ENCODE assay signal across 8 cellular contexts in the genomic region with DNA sequence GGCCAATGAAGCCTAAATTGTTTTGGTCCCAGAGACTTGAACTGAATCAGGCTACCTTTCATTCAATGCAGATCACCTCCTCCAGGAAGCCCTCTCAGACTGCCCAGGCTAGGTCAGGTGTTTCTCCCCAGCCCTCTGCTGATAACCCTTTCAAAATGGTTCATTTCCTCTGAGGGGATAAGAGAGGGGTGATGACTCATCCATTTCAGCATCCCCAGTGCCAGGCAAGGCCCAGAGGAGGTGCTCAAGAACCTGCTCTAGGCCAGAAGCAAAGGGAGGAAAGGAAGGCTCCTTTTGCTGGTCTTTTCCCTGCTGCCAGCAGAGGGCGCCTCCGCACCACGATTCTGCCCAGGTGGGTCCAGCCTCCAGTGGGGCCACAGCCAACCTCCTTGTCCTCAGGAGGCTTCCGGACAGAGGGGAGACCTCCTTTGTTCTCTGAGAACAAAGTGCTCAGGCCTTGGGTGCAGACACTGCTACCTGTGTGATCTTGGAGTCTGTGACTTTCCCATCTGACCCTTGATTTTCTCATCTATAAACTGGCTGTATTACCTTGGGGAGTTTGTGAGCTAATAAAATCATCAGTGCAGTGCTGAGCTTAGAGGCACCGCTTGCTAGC. TPM values are rescaled to one million over a fixed set of nuclear protein-coding genes. Genes with fewer than 3 reads are reported as not detected.
A peak's percentile ranks its signal among the peaks of the same experiment; 100 is the strongest.
DNase-seq lines count a peak whose midpoint lies in the region; ATAC-seq lines count a peak whose summit lies in the region.

No MANE protein-coding gene starts in this region.

- no peak overlapping the region for H3K18ac ChIP-seq in mesenchymal stem cell (ENCODE audit: low read depth in 1 of 2, low read length in 2 of 2)

- no peak overlapping the region for H2BK12ac ChIP-seq in mesenchymal stem cell (ENCODE audit: low read length in 2 of 2)

- DNase-seq in AG08395 (ENCODE audit: low spot score) = peak; percentile 83
- peak; percentile 78 for DNase-seq in GM19240 (ENCODE audit: insufficient read length, low spot score)
- peak; percentile 78 for DNase-seq in NCI-H510A treated with DMSO at 0.1 percent for 48 hours (lab: John Stamatoyannopoulos, UW)
- peak; percentile 68 to 76 for DNase-seq in activated CD4-positive, alpha-beta T cell treated with anti-CD3 and anti-CD28 coated beads, Interleukin-2, amount 50 U/mL, for 48 hours
- peak; percentile 34 for DNase-seq in effector CD8-positive, alpha-beta T cell (lab: John Stamatoyannopoulos, UW)
- DNase-seq in mesenchymal stem cell = peak; percentile 68
- DNase-seq in stimulated activated CD8-positive, alpha-beta memory T cell treated with anti-CD3 and anti-CD28 coated beads, Interleukin-2, amount 100 ng/mL, for 48 hours (ENCODE audit: low read depth in 2 of 2) = peak; percentile 55 to 63

- 19% methylated on average over 5 of the region's 5 CpGs for WGBS in mesenchymal stem cell

- H3K14ac ChIP-seq in mesenchymal stem cell (ENCODE audit: low read length in 2 of 2) = no peak overlapping the region

- no peak overlapping the region for H2BK15ac ChIP-seq in mesenchymal stem cell (ENCODE audit: low read depth, poor library complexity, severe bottlenecking)

- H3K4me1 ChIP-seq in mesenchymal stem cell (ENCODE audit: control insufficient read depth, insufficient read depth, low read depth, low read length) = no peaks in the 10 kb centered on the region

- no peak overlapping the region for H4K8ac ChIP-seq in mesenchymal stem cell (ENCODE audit: low read length)

- no peak overlapping the region for H2AFZ ChIP-seq in mesenchymal stem cell (ENCODE audit: low read depth, low read length)

- H2BK5ac ChIP-seq in mesenchymal stem cell (ENCODE audit: low read depth, low read length, poor library complexity, severe bottlenecking) = no peak overlapping the region

- no peak overlapping the region for H2BK120ac ChIP-seq in mesenchymal stem cell (ENCODE audit: low read depth, low read length)

- peaks cover 6% of the 10 kb centered on the region in 2 experiments for H3K27me3 ChIP-seq in mesenchymal stem cell (ENCODE audit: control insufficient read depth in 1 of 2, insufficient read depth in 1 of 2, low read length in 2 of 2)

- no peak overlapping the region for H2AK5ac ChIP-seq in mesenchymal stem cell (ENCODE audit: low read length, severe bottlenecking)

- no peaks in the 10 kb centered on the region for H3K36me3 ChIP-seq in mesenchymal stem cell (ENCODE audit: control insufficient read depth in 1 of 2, insufficient read depth in 2 of 2, low read depth in 1 of 2, low read length in 2 of 2)

- ATAC-seq in HG03045 (IDR thresholded peaks at IDR 0.05; ENCODE audit: unreplicated experiment) = no peak

- no peaks in the 10 kb centered on the region for H3K79me1 ChIP-seq in mesenchymal stem cell (replicated peaks; ENCODE audit: low read length, poor library complexity, severe bottlenecking)

- no peak overlapping the region for H3K4me3 ChIP-seq in mesenchymal stem cell (ENCODE audit: insufficient read depth in 1 of 2, low read depth in 1 of 2, low read length in 2 of 2)

- no peak overlapping the region for H4K91ac ChIP-seq in mesenchymal stem cell (ENCODE audit: low read length)

- no peak overlapping the region for H3K9ac ChIP-seq in mesenchymal stem cell (ENCODE audit: low read length)

- H3K9me3 ChIP-seq in mesenchymal stem cell (ENCODE audit: control insufficient read depth, low read length) = no peaks in the 10 kb centered on the region

- no peak overlapping the region for H3K4me2 ChIP-seq in mesenchymal stem cell (ENCODE audit: low read length, poor library complexity, severe bottlenecking)

- no peak overlapping the region for H3K23ac ChIP-seq in mesenchymal stem cell (ENCODE audit: low read length in 2 of 2)

- no peak overlapping the region for H3K27ac ChIP-seq in mesenchymal stem cell (ENCODE audit: low read length, poor library complexity, severe bottlenecking)

- no peak overlapping the region for H3K4ac ChIP-seq in mesenchymal stem cell (ENCODE audit: low read depth in 1 of 2, low read length in 2 of 2)

RNA-seq across cellular contexts. Expression of a gene that starts 45.3 kb away (rescaled TPM):
- polyA plus RNA-seq in mesenchymal stem cell (2013, experiment 1 of 2) = 6.9 TPM
- polyA plus RNA-seq in mesenchymal stem cell (2013, experiment 2 of 2) = 7.2 TPM

RNA-seq across cellular contexts. Expression of a gene that starts 54.7 kb away (rescaled TPM):
- 40.7 TPM for polyA plus RNA-seq in mesenchymal stem cell (2013, experiment 1 of 2)
- polyA plus RNA-seq in mesenchymal stem cell (2013, experiment 2 of 2) = 39.8 TPM
